Comparison of ENCODE assay signal across 1 cellular context in genomic region chr20:47455133-47456040, GRCh38.
TF ChIP-seq lines count a peak whose summit lies in the region.

No MANE protein-coding gene starts in this region.

TF ChIP-seq in HepG2, 621 proteins besides CTCF, POLR2A, EP300 and RAD21 (continued from another document and continues in another):
- peak; percentile 97 for TF ChIP-seq ZGPAT (CRISPR knock-in tag; IDR thresholded peaks at IDR 0.05)
- TF ChIP-seq NFATC3 (CRISPR knock-in tag; IDR thresholded peaks at IDR 0.05): no peak
- no peak; the same call in 1 of the 2 replicates for TF ChIP-seq ZNF577 (CRISPR knock-in tag; IDR thresholded peaks at IDR 0.05; ENCODE audit: borderline replicate concordance, low read depth)
- TF ChIP-seq CEBPG (CRISPR knock-in tag; IDR thresholded peaks at IDR 0.05): peak; percentile 95
- peak; percentile 84; the same call in 1 of the 2 replicates for TF ChIP-seq ZNF678 (CRISPR knock-in tag; IDR thresholded peaks at IDR 0.05)
- peak; percentile 97 for TF ChIP-seq JUN (CRISPR knock-in tag; IDR thresholded peaks at IDR 0.05)
- TF ChIP-seq ZNF646 (CRISPR knock-in tag; IDR thresholded peaks at IDR 0.05): no peak
- TF ChIP-seq CHD2 (IDR thresholded peaks at IDR 0.05; ENCODE audit: low read depth, low read length): no peak
- peak; percentile 99 for TF ChIP-seq TCF7 (IDR thresholded peaks at IDR 0.05; ENCODE audit: low read depth)
- peak; percentile 98 for TF ChIP-seq GFI1 (CRISPR knock-in tag; IDR thresholded peaks at IDR 0.05; ENCODE audit: borderline replicate concordance)
- peak; percentile 57; the same call in 1 of the 2 replicates for TF ChIP-seq MYC (CRISPR knock-in tag; IDR thresholded peaks at IDR 0.05; ENCODE audit: borderline replicate concordance)
- TF ChIP-seq ZNF569 (CRISPR knock-in tag; IDR thresholded peaks at IDR 0.05; ENCODE audit: borderline replicate concordance): 0 out of 2 replicates have a peak, but pooled peaks have one; percentile 19
- TF ChIP-seq KLF16 (CRISPR knock-in tag; IDR thresholded peaks at IDR 0.05): peak in 1 of 2 experiments; percentile 60; a peak in 1 of 4 replicates
- peak; percentile 62 for TF ChIP-seq SP4 (CRISPR knock-in tag; IDR thresholded peaks at IDR 0.05)
- no peak for TF ChIP-seq HOXA9 (CRISPR knock-in tag; IDR thresholded peaks at IDR 0.05; ENCODE audit: borderline replicate concordance)
- TF ChIP-seq HNRNPUL1 (IDR thresholded peaks at IDR 0.05; ENCODE audit: low read depth, low read length): 0 out of 2 replicates have a peak, but pooled peaks have one; percentile 17
- 0 out of 2 replicates have a peak, but pooled peaks have one; percentile 37 for TF ChIP-seq ZFAT (CRISPR knock-in tag; conservative IDR thresholded peaks at IDR 0.05)
- peak; percentile 97; the same call in 1 of the 2 replicates for TF ChIP-seq ZNF101 (CRISPR knock-in tag; IDR thresholded peaks at IDR 0.05; ENCODE audit: borderline replicate concordance, low read depth)
- peak; percentile 98 for TF ChIP-seq ZBTB37 (CRISPR knock-in tag; IDR thresholded peaks at IDR 0.05)
- TF ChIP-seq PAF1 (CRISPR knock-in tag; IDR thresholded peaks at IDR 0.05): no peak
- TF ChIP-seq GABPB1 (CRISPR knock-in tag; IDR thresholded peaks at IDR 0.05): no peak; the same call in 1 of the 2 replicates
- no peak for TF ChIP-seq PRPF4 (IDR thresholded peaks at IDR 0.05; ENCODE audit: low read depth, low read length, poor library complexity, severe bottlenecking)
- TF ChIP-seq NFYC (CRISPR knock-in tag; IDR thresholded peaks at IDR 0.05): no peak; the same call in 1 of the 2 replicates
- TF ChIP-seq ZNF775 (CRISPR knock-in tag; IDR thresholded peaks at IDR 0.05; ENCODE audit: borderline replicate concordance): peak; percentile 84; the same call in 1 of the 2 replicates
- TF ChIP-seq E2F2 (CRISPR knock-in tag; IDR thresholded peaks at IDR 0.05; ENCODE audit: borderline replicate concordance): no peak
- no peak for TF ChIP-seq ATF7-NPFF (CRISPR knock-in tag; IDR thresholded peaks at IDR 0.05; ENCODE audit: low read depth)
- TF ChIP-seq MTF2 (CRISPR knock-in tag; IDR thresholded peaks at IDR 0.05; ENCODE audit: borderline replicate concordance): no peak; the same call in 1 of the 2 replicates
- no peak for TF ChIP-seq HIVEP1 (CRISPR knock-in tag; IDR thresholded peaks at IDR 0.05)
- TF ChIP-seq STAT6 (CRISPR knock-in tag; IDR thresholded peaks at IDR 0.05; ENCODE audit: borderline replicate concordance): peak; percentile 99
- peak; percentile 94 for TF ChIP-seq ZNF12 (CRISPR knock-in tag; IDR thresholded peaks at IDR 0.05)
- no peak; the same call in 1 of the 2 replicates for TF ChIP-seq AHR (CRISPR knock-in tag; IDR thresholded peaks at IDR 0.05)
- peak; percentile 89 for TF ChIP-seq SALL2 (CRISPR knock-in tag; IDR thresholded peaks at IDR 0.05)
- no peak for TF ChIP-seq ZNF180 (CRISPR knock-in tag; IDR thresholded peaks at IDR 0.05; ENCODE audit: borderline replicate concordance, low read depth)
- no peak for TF ChIP-seq NCOA5 (CRISPR knock-in tag; IDR thresholded peaks at IDR 0.05)
- TF ChIP-seq ONECUT2 (CRISPR knock-in tag; IDR thresholded peaks at IDR 0.05): peak; percentile 96
- TF ChIP-seq TEF (CRISPR knock-in tag; IDR thresholded peaks at IDR 0.05): 0 out of 2 replicates have a peak, but pooled peaks have one; percentile 52
- TF ChIP-seq ZNF362 (CRISPR knock-in tag; IDR thresholded peaks at IDR 0.05; ENCODE audit: borderline replicate concordance): peak; percentile 100
- no peak for TF ChIP-seq CCAR2 (optimal IDR thresholded peaks at IDR 0.05; ENCODE audit: low read depth, low read length)
- TF ChIP-seq ZNF451 (CRISPR knock-in tag; IDR thresholded peaks at IDR 0.05): no peak
- peak; percentile 81 for TF ChIP-seq ZNF652 (CRISPR knock-in tag; IDR thresholded peaks at IDR 0.05; ENCODE audit: borderline replicate concordance, low read depth)
- peak; percentile 14; the same call in 1 of the 2 replicates for TF ChIP-seq SIN3A (IDR thresholded peaks at IDR 0.05; ENCODE audit: borderline replicate concordance, low read depth, low read length)
- no peak for TF ChIP-seq ZNF468 (CRISPR knock-in tag; IDR thresholded peaks at IDR 0.05)
- no peak for TF ChIP-seq ZNF260 (CRISPR knock-in tag; IDR thresholded peaks at IDR 0.05; ENCODE audit: borderline replicate concordance, low read depth)
- peak; percentile 30; the same call in 1 of the 2 replicates for TF ChIP-seq ZSCAN25 (CRISPR knock-in tag; IDR thresholded peaks at IDR 0.05)
- TF ChIP-seq POGZ (CRISPR knock-in tag; IDR thresholded peaks at IDR 0.05): peak; percentile 90
- TF ChIP-seq NRL (CRISPR knock-in tag; IDR thresholded peaks at IDR 0.05; ENCODE audit: borderline replicate concordance): no peak
- TF ChIP-seq ZNF639 (CRISPR knock-in tag; conservative IDR thresholded peaks at IDR 0.05): peak; percentile 46; the same call in 1 of the 2 replicates
- TF ChIP-seq NONO (IDR thresholded peaks at IDR 0.05): no peak
- TF ChIP-seq NONO (CRISPR knock-in tag; conservative IDR thresholded peaks at IDR 0.05): no peak; the same call in 1 of the 2 replicates
- TF ChIP-seq ZNF431 (CRISPR knock-in tag; IDR thresholded peaks at IDR 0.05; ENCODE audit: borderline replicate concordance, low read depth): peak; percentile 80; the same call in 1 of the 2 replicates
- TF ChIP-seq NFIB (CRISPR knock-in tag; IDR thresholded peaks at IDR 0.05; ENCODE audit: borderline replicate concordance): no peak
